Comparison of ENCODE assay signal across 8 cellular contexts in genomic region chr17:72590382-72590781, GRCh38.
A peak's percentile ranks its signal among the peaks of the same experiment; 100 is the strongest.
DNase-seq lines count a peak whose midpoint lies in the region; ATAC-seq, FAIRE-seq and TF ChIP-seq lines count a peak whose summit lies in the region.

No MANE protein-coding gene starts in this region.

- H2AFZ ChIP-seq in GM23248 (0 out of 2 replicates have a peak overlapping the region, but pooled peaks have one; percentile 15), astrocyte (ENCODE audit: low read depth, low read length) (no peak overlapping the region)

- H3K79me2 ChIP-seq in GM23248 (ENCODE audit: insufficient read depth) (peaks cover 63% of the 10 kb centered on the region), astrocyte (ENCODE audit: insufficient read depth, low read length) (peaks cover 69% of the 10 kb centered on the region)

- FAIRE-seq in astrocyte (lab: Jason Lieb, UNC): no peak

- peak; percentile 76 for DNase-seq in AG08396 (ENCODE audit: low spot score)
- peak; percentile 92 for DNase-seq in GM23248
- peak; percentile 76 for DNase-seq in astrocyte (ENCODE audit: low read depth)
- no peak for DNase-seq in lower lobe of right lung
- no peak for DNase-seq in anterior cingulate cortex (lab: John Stamatoyannopoulos, UW)
- DNase-seq in HK-2 (ENCODE audit: unreplicated experiment): no peak
- no peak for DNase-seq in natural killer cell treated with Interleukin-12 subunit alpha and Interleukin-12 subunit beta and Interleukin-15 and Interleukin-18, amount 100 ng/mL, for 72 hours (ENCODE audit: low spot score)

- H3K4me1 ChIP-seq in GM23248 (ENCODE audit: insufficient read depth) (peaks cover 14% of the 10 kb centered on the region), astrocyte (ENCODE audit: insufficient read depth, low read length) (peaks cover 32% of the 10 kb centered on the region), lower lobe of right lung (peaks cover 22% of the 10 kb centered on the region)

- WGBS in GM23248 (ENCODE audit: low coverage in 1 of 2, low lambda C conversion rate in 2 of 2, missing lambda C conversion rate in 2 of 2), 2 experiments: 1 to 2% methylated on average over 3 of the region's 3 CpGs

- in situ Hi-C loops in GM23248 (cut with MboI): loop anchor here (25.0 kb wide), 1 partner anchor 772 kb away; no protein-coding TSS in a partner anchor

- no peak for TF ChIP-seq CTCF in astrocyte (IDR thresholded peaks at IDR 0.05; ENCODE audit: insufficient read depth, low read depth, low read length)
- TF ChIP-seq CTCF in lower lobe of right lung (IDR thresholded peaks at IDR 0.05): no peak

- H3K36me3 Mint-ChIP-seq in astrocyte (ENCODE audit: low read depth, unreplicated experiment): no peaks in the 10 kb centered on the region
- no peaks in the 10 kb centered on the region for H3K36me3 Mint-ChIP-seq in natural killer cell treated with Interleukin-12 subunit alpha and Interleukin-12 subunit beta and Interleukin-15 and Interleukin-18, amount 100 ng/mL, for 72 hours

- H3K4me2 ChIP-seq in GM23248 (ENCODE audit: unreplicated experiment) (peak overlapping the region; percentile 72), astrocyte (ENCODE audit: low read length) (peak overlapping the region; percentile 86)

- H3K27me3 ChIP-seq in GM23248 (replicated peaks; ENCODE audit: insufficient read depth) (no peaks in the 10 kb centered on the region), astrocyte (ENCODE audit: insufficient read depth, low read length) (no peaks in the 10 kb centered on the region), lower lobe of right lung (ENCODE audit: low read depth) (peaks cover 31% of the 10 kb centered on the region)

- H3K9ac ChIP-seq in GM23248 (peak overlapping the region; percentile 79), astrocyte (ENCODE audit: low read length) (peak overlapping the region; percentile 93)

- H3K4me1 Mint-ChIP-seq in astrocyte (ENCODE audit: low read depth, unreplicated experiment): peaks cover 40% of the 10 kb centered on the region
- H3K4me1 Mint-ChIP-seq in natural killer cell treated with Interleukin-12 subunit alpha and Interleukin-12 subunit beta and Interleukin-15 and Interleukin-18, amount 100 ng/mL, for 72 hours (ENCODE audit: low read depth in 2 of 2): peaks cover 4 to 8% of the 10 kb centered on the region in 2 donors

- intact Hi-C loops in lower lobe of right lung (cut with DNase I): no loop called here

- peak overlapping the region; percentile 1 for H3K27ac Mint-ChIP-seq in astrocyte (ENCODE audit: unreplicated experiment)
- no peak overlapping the region for H3K27ac Mint-ChIP-seq in natural killer cell treated with Interleukin-12 subunit alpha and Interleukin-12 subunit beta and Interleukin-15 and Interleukin-18, amount 100 ng/mL, for 72 hours

- H3K9me3 ChIP-seq in GM23248 (ENCODE audit: low read depth) (no peaks in the 10 kb centered on the region), astrocyte (ENCODE audit: insufficient read depth, low read depth, low read length) (no peaks in the 10 kb centered on the region), lower lobe of right lung (no peaks in the 10 kb centered on the region)

- no peaks in the 10 kb centered on the region for H3K27me3 Mint-ChIP-seq in astrocyte (ENCODE audit: low read depth, unreplicated experiment)
- peaks cover 42 to 53% of the 10 kb centered on the region in 2 donors for H3K27me3 Mint-ChIP-seq in natural killer cell treated with Interleukin-12 subunit alpha and Interleukin-12 subunit beta and Interleukin-15 and Interleukin-18, amount 100 ng/mL, for 72 hours

- H3K36me3 ChIP-seq in GM23248 (ENCODE audit: low read depth) (no peaks in the 10 kb centered on the region), astrocyte (ENCODE audit: insufficient read depth, low read length) (no peaks in the 10 kb centered on the region), lower lobe of right lung (no peaks in the 10 kb centered on the region)

- H4K20me1 ChIP-seq in GM23248 (ENCODE audit: insufficient read depth) (no peaks in the 10 kb centered on the region), astrocyte (ENCODE audit: insufficient read depth, low read length) (peaks cover 61% of the 10 kb centered on the region)

- no peaks in the 10 kb centered on the region for H3K9me3 Mint-ChIP-seq in astrocyte (ENCODE audit: unreplicated experiment)
- no peaks in the 10 kb centered on the region for H3K9me3 Mint-ChIP-seq in natural killer cell treated with Interleukin-12 subunit alpha and Interleukin-12 subunit beta and Interleukin-15 and Interleukin-18, amount 100 ng/mL, for 72 hours

- peak overlapping the region; percentile 27; the same call in 1 of the 2 replicates for H3K27ac ChIP-seq in GM23248
- H3K27ac ChIP-seq in astrocyte (ENCODE audit: low read depth, low read length): peak overlapping the region; percentile 84
- no peak overlapping the region for H3K27ac ChIP-seq in lower lobe of right lung

- H3K4me3 Mint-ChIP-seq in astrocyte (ENCODE audit: unreplicated experiment): peak overlapping the region; percentile 98
- no peak overlapping the region for H3K4me3 Mint-ChIP-seq in natural killer cell treated with Interleukin-12 subunit alpha and Interleukin-12 subunit beta and Interleukin-15 and Interleukin-18, amount 100 ng/mL, for 72 hours

- ATAC-seq in lower lobe of right lung: no peak
- no peak for ATAC-seq in HG03432 (IDR thresholded peaks at IDR 0.05; ENCODE audit: unreplicated experiment)
- no peak for ATAC-seq in natural killer cell treated with Interleukin-12 subunit alpha and Interleukin-12 subunit beta and Interleukin-15 and Interleukin-18, amount 100 ng/mL, for 72 hours

- 0 out of 2 replicates have a peak, but pooled peaks cover 3% of the 10 kb centered on the region for H3F3A ChIP-seq in GM23248 (ENCODE audit: insufficient read depth)

- H3K4me3 ChIP-seq in GM23248 (peak overlapping the region; percentile 81), astrocyte (ENCODE audit: insufficient read depth, low read depth, low read length) (peak overlapping the region; percentile 95), lower lobe of right lung (peak overlapping the region; percentile 67)

- H3K9me2 ChIP-seq in GM23248 (ENCODE audit: insufficient read depth): no peaks in the 10 kb centered on the region

Comparison
In these comparisons a context has a peak if more than half of its experiments do, and no peak if none do; other contexts are left out.
1. DNase-seq: peak in AG08396 (single experiment), GM23248 (single experiment) and astrocyte (single experiment); none in lower lobe of right lung (single experiment), anterior cingulate cortex (0 of 58), HK-2 (single experiment) and natural killer cell treated with Interleukin-12 subunit alpha and Interleukin-12 subunit beta and Interleukin-15 and Interleukin-18, amount 100 ng/mL, for 72 hours (single experiment).
2. Peak in every context shown above with its lines, with median percentiles within 50 percentile points of each other: H3K4me3 ChIP-seq.